ENCODE assay signal across 13 cellular contexts in genomic region chr22:45895436-45896152, GRCh38.
DNase-seq lines count a peak whose midpoint lies in the region; ATAC-seq, FAIRE-seq and TF ChIP-seq lines count a peak whose summit lies in the region.
"Had no signal": no experiment of that assay in that cellular context is flagged by ENCODE, and none has a peak within 500 bp of the region (broad histone marks: within the 10 kb centered on the region; RNA-seq: fewer than 3 reads in every experiment).

No MANE protein-coding gene starts in this region.

- peaks cover 10% of the 10 kb centered on the region for H3K27me3 Mint-ChIP-seq in H9 (ENCODE audit: low read depth)

- H3K27ac Mint-ChIP-seq in H9, result peak overlapping the region in 1 of 3 experiments; percentile 52; a peak in 1 of 7 replicates
- H3K27ac Mint-ChIP-seq: CD8-positive, alpha-beta memory T cell had no signal

- H3K4me3 ChIP-seq in H1 (ENCODE audit: extremely low read depth in 1 of 4, insufficient read depth in 2 of 4, low read depth in 3 of 4, low read length in 4 of 4) (no peak overlapping the region), kidney (ENCODE audit: low read length in 2 of 2) (no peak overlapping the region), psoas muscle (no peak overlapping the region), uterus (no peak overlapping the region)

- CTCF ChIA-PET in H1 (lab: Charles Lee; ENCODE audit: partially characterized antibody), result interaction anchor here (0.7 to 6.6 kb wide), 10 partner anchors 11 to 250 kb away, joined by 3 to 39 read pairs (median 4); no protein-coding TSS in a partner anchor

- H3K9me3 Mint-ChIP-seq in H9, result no peaks in the 10 kb centered on the region
- H3K9me3 Mint-ChIP-seq: CD8-positive, alpha-beta memory T cell had no signal

- H4K5ac ChIP-seq in H9 (ENCODE audit: insufficient read length, low read depth, low read length), result no peak overlapping the region
- H4K5ac ChIP-seq in H1 (ENCODE audit: insufficient read length, low read depth, low read length), result no peak overlapping the region

- no peak overlapping the region for H3K9ac ChIP-seq in H9 (ENCODE audit: extremely low read depth, insufficient read length, low read length)
- H3K9ac ChIP-seq in H1 (replicated peaks in 1 of 4; ENCODE audit: extremely low read depth in 1 of 4, low read depth in 3 of 4, low read length in 3 of 4), result no peak overlapping the region; a peak in 1 of 7 replicates
- no peak overlapping the region for H3K9ac ChIP-seq in kidney (ENCODE audit: low read length in 2 of 2)

- intact Hi-C loops in kidney (cut with DNase I) (no loop called here), psoas muscle (cut with DNase I) (no loop called here), uterus (cut with DNase I; ENCODE audit: low total_unique reads) (no loop called here)

- H3K27ac ChIP-seq in H9 (ENCODE audit: insufficient read length, low read depth, low read length), result no peak overlapping the region
- H3K27ac ChIP-seq in H1 (ENCODE audit: low read depth, low read length), result no peak overlapping the region
- H3K27ac ChIP-seq in kidney (ENCODE audit: low read depth in 2 of 2, low read length in 2 of 2), result no peak overlapping the region
- H3K27ac ChIP-seq in psoas muscle, result no peak overlapping the region
- no peak overlapping the region for H3K27ac ChIP-seq in uterus

- DNase-seq in H9 (no peak), H1 (ENCODE audit: low read depth in 1 of 2, low spot score in 2 of 2) (no peak), kidney (peak; percentile 63), psoas muscle (peak; percentile 4 to 38), GM10266 (ENCODE audit: extremely low spot score) (no peak), uterus (no peak)
- DNase-seq in activated CD4-positive, alpha-beta T cell treated with anti-CD3 and anti-CD28 coated beads for 48 hours, result no peak
- DNase-seq: ACHN, MV-4-11, NCI-H1417 treated with DMSO at 0.1 percent for 48 hours, NCI-H2029, NCI-H2171 treated with DMSO at 0.1 percent for 48 hours had no signal

- no peak for ATAC-seq in psoas muscle

- H3K14ac ChIP-seq in H9 (ENCODE audit: insufficient read depth, low read length), result peak overlapping the region; percentile 54
- no peak overlapping the region for H3K14ac ChIP-seq in H1 (ENCODE audit: insufficient read length)

- H2AFZ ChIP-seq in H9 (ENCODE audit: low read length) (no peak overlapping the region), H1 (ENCODE audit: low read length) (no peak overlapping the region)

- H4K20me1 ChIP-seq in H9 (ENCODE audit: control insufficient read depth, insufficient read depth, insufficient read length) (peaks cover 4% of the 10 kb centered on the region), H1 (replicated peaks in 1 of 2; ENCODE audit: control insufficient read depth in 1 of 2, insufficient read depth in 2 of 2, low read length in 2 of 2) (peaks cover 0 to 2% of the 10 kb centered on the region in 2 experiments)

- no peak overlapping the region for H3K56ac ChIP-seq in H9 (ENCODE audit: insufficient read length, low read depth, low read length)
- H3K56ac ChIP-seq in H1 (replicated peaks; ENCODE audit: insufficient read length, low read depth, low read length), result peak overlapping the region; percentile 1

- H3K18ac ChIP-seq in H9 (ENCODE audit: insufficient read length, low read depth, low read length) (peak overlapping the region; percentile 22), H1 (ENCODE audit: extremely low read depth, low read length) (peak overlapping the region; percentile 68; the same call in 1 of the 2 replicates)

- TF ChIP-seq RAD21 in H1 (IDR thresholded peaks at IDR 0.05 in 1 of 2, conservative IDR thresholded peaks at IDR 0.05 in 1 of 2; ENCODE audit: low read depth in 2 of 2, low read length in 2 of 2), result no peak

- no peaks in the 10 kb centered on the region for H3K36me3 Mint-ChIP-seq in H9 (ENCODE audit: insufficient read depth in 1 of 3, low read depth in 3 of 3)
- H3K36me3 Mint-ChIP-seq: CD8-positive, alpha-beta memory T cell had no signal

- POLR2A ChIA-PET in H1 (lab: Charles Lee; ENCODE audit: partially characterized antibody), result interaction anchor here (1.0 to 2.0 kb wide), 2 partner anchors 10 to 64 kb away, joined by 3 to 5 read pairs; no protein-coding TSS in a partner anchor

- H2BK20ac ChIP-seq in H9 (ENCODE audit: low read depth, low read length, poor library complexity, severe bottlenecking) (no peak overlapping the region), H1 (ENCODE audit: low read length) (peak overlapping the region; percentile 29)

- H3K4ac ChIP-seq in H9 (ENCODE audit: low read depth, low read length), result no peak overlapping the region
- H3K4ac ChIP-seq in H1 (replicated peaks; ENCODE audit: insufficient read length, low read depth, low read length), result peak overlapping the region; percentile 75

- H3K4me2 ChIP-seq in H9 (ENCODE audit: insufficient read depth, insufficient read length, low read length) (no peak overlapping the region), H1 (ENCODE audit: insufficient read depth in 1 of 2, low read depth in 2 of 2, low read length in 2 of 2) (0 out of 4 replicates have a peak overlapping the region, but pooled peaks of 1 of the 2 experiments have one; percentile 38)

- H4K8ac ChIP-seq in H9 (replicated peaks; ENCODE audit: insufficient read length, low read depth, low read length) (no peak overlapping the region), H1 (ENCODE audit: extremely low read depth, insufficient read depth, low read length) (no peak overlapping the region; the same call in 1 of the 2 replicates)

- TF ChIP-seq POLR2A in H1 (IDR thresholded peaks at IDR 0.05; ENCODE audit: control extremely low read depth in 1 of 2, low read depth in 2 of 2, low read length in 2 of 2) (no peak), uterus (IDR thresholded peaks at IDR 0.05) (no peak)

- H3K27me3 ChIP-seq in H9 (ENCODE audit: insufficient read depth, low read length) (no peaks in the 10 kb centered on the region), H1 (replicated peaks in 1 of 4; ENCODE audit: control insufficient read depth in 3 of 4, extremely low read depth in 1 of 4, insufficient read depth in 3 of 4, low read length in 3 of 4) (peaks cover 0 to 5% (median under 1%) of the 10 kb centered on the region in 4 experiments; a peak in 3 of 7 replicates), psoas muscle (ENCODE audit: insufficient read depth in 3 of 3, low read length in 2 of 3) (peaks cover 0 to 55% (median 10%) of the 10 kb centered on the region in 3 donors), uterus (peaks cover 0 to 12% of the 10 kb centered on the region in 2 donors)

- no peak overlapping the region for H2BK5ac ChIP-seq in H9 (ENCODE audit: insufficient read length, low read length)
- H2BK5ac ChIP-seq in H1 (ENCODE audit: low read depth, low read length), result peak overlapping the region; percentile 6; the same call in 1 of the 2 replicates

- no peaks in the 10 kb centered on the region for H3K79me1 ChIP-seq in H9 (ENCODE audit: insufficient read depth, low read depth, low read length, poor library complexity, severe bottlenecking)
- no peaks in the 10 kb centered on the region for H3K79me1 ChIP-seq in H1 (ENCODE audit: low read depth, low read length)

- H3T11ph ChIP-seq in H9 (ENCODE audit: low read length), result no peak overlapping the region

- H3K23me2 ChIP-seq in H9 (ENCODE audit: insufficient read length, low read depth, low read length, poor library complexity, severe bottlenecking), result no peaks in the 10 kb centered on the region
- no peaks in the 10 kb centered on the region; the same call in 1 of the 2 replicates for H3K23me2 ChIP-seq in H1 (ENCODE audit: low read depth, low read length)

- no peak overlapping the region for H2AK5ac ChIP-seq in H9 (ENCODE audit: insufficient read length, low read length)
- peak overlapping the region; percentile 45; the same call in 1 of the 2 replicates for H2AK5ac ChIP-seq in H1 (ENCODE audit: low read depth, low read length)

- no CpG with 5 or more reads among the region's 17 CpGs for WGBS in H9 (ENCODE audit: extremely low coverage, insufficient read length, low lambda C conversion rate)
- WGBS in H1 (ENCODE audit: extremely low coverage in 1 of 2, insufficient coverage in 1 of 2, insufficient read length in 1 of 2, insufficient replicate concordance in 2 of 2, low coverage in 1 of 2, low lambda C conversion rate in 2 of 2, missing lambda C conversion rate in 1 of 2), 2 experiments, result 94% methylated on average over 15 of the region's 17 CpGs; no CpG with 5 or more reads in 1 of the 2 experiments
- 87 to 89% (median 87%) methylated on average over 17 of the region's 17 CpGs for WGBS in psoas muscle, 3 donors

- TF ChIP-seq CTCF in H9 (conservative IDR thresholded peaks at IDR 0.05) (no peak), H1 (IDR thresholded peaks at IDR 0.05; ENCODE audit: control extremely low read depth in 1 of 3, insufficient read depth in 1 of 3, low read depth in 1 of 3, low read length in 3 of 3) (no peak), kidney (IDR thresholded peaks at IDR 0.05; ENCODE audit: borderline replicate concordance, extremely low read depth, insufficient read depth) (no peak), psoas muscle (IDR thresholded peaks at IDR 0.05) (no peak), GM10266 (IDR thresholded peaks at IDR 0.05; ENCODE audit: control insufficient read depth, insufficient read depth, low read depth, missing control alignments) (no peak), uterus (IDR thresholded peaks at IDR 0.05) (no peak)

- H2BK12ac ChIP-seq in H9 (ENCODE audit: insufficient read length, low read depth, low read length) (no peak overlapping the region), H1 (ENCODE audit: low read depth, low read length) (peak overlapping the region; percentile 53; the same call in 1 of the 2 replicates)

- H3K23ac ChIP-seq in H9 (ENCODE audit: insufficient read length, low read depth, low read length) (no peak overlapping the region), H1 (ENCODE audit: insufficient read length) (no peak overlapping the region)

- H2BK120ac ChIP-seq in H9 (ENCODE audit: low read depth, low read length, poor library complexity, severe bottlenecking), result no peak overlapping the region
- H2BK120ac ChIP-seq in H1 (replicated peaks; ENCODE audit: low read depth, low read length), result peak overlapping the region; percentile 18

- H3K4me1 ChIP-seq in H9 (ENCODE audit: insufficient read depth, low read length) (no peaks in the 10 kb centered on the region; the same call in 1 of the 2 replicates), H1 (replicated peaks in 1 of 4; ENCODE audit: control insufficient read depth in 3 of 4, insufficient read depth in 4 of 4, low read length in 3 of 4) (peaks cover 0 to 20% (median 13%) of the 10 kb centered on the region in 4 experiments; a peak in 6 of 7 replicates), kidney (ENCODE audit: control insufficient read depth in 1 of 2, insufficient read depth in 1 of 2, low read depth in 1 of 2, low read length in 2 of 2) (no peaks in the 10 kb centered on the region), psoas muscle (no peaks in the 10 kb centered on the region), uterus (no peaks in the 10 kb centered on the region)

- peaks cover 11 to 20% of the 10 kb centered on the region in 2 experiments for H3K4me1 Mint-ChIP-seq in H9
- H3K4me1 Mint-ChIP-seq: CD8-positive, alpha-beta memory T cell had no signal

- no peak overlapping the region for H3K4me3 Mint-ChIP-seq in H9
- H3K4me3 Mint-ChIP-seq: CD8-positive, alpha-beta memory T cell had no signal

- H3K9me3 ChIP-seq in H9 (ENCODE audit: control insufficient read depth, low read depth, low read length), result no peaks in the 10 kb centered on the region
- no peaks in the 10 kb centered on the region for H3K9me3 ChIP-seq in H1 (ENCODE audit: insufficient read depth in 2 of 2, low read depth in 1 of 2, low read length in 1 of 2)
- H3K9me3 ChIP-seq in kidney (ENCODE audit: control insufficient read depth in 1 of 2, low read length in 2 of 2), result no peaks in the 10 kb centered on the region
- H3K9me3 ChIP-seq in psoas muscle, result no peaks in the 10 kb centered on the region
- H3K9me3 ChIP-seq in uterus, result no peaks in the 10 kb centered on the region

- no peak for TF ChIP-seq EP300 in H1 (IDR thresholded peaks at IDR 0.05; ENCODE audit: borderline replicate concordance in 1 of 2, low read depth in 2 of 2, low read length in 2 of 2)

- H4K91ac ChIP-seq in H9 (ENCODE audit: insufficient read length, low read depth, low read length) (no peak overlapping the region), H1 (replicated peaks; ENCODE audit: insufficient read length, low read length) (peak overlapping the region; percentile 96)

- H3K79me2 ChIP-seq in H9 (ENCODE audit: insufficient read depth, low read length), result no peaks in the 10 kb centered on the region
- no peaks in the 10 kb centered on the region for H3K79me2 ChIP-seq in H1 (ENCODE audit: control insufficient read depth in 1 of 2, insufficient read depth in 2 of 2, low read length in 2 of 2)

- FAIRE-seq in H1 (lab: Jason Lieb, UNC), result no peak
- no peak for FAIRE-seq in kidney (lab: Jason Lieb, UNC)

- H2BK15ac ChIP-seq in H9 (ENCODE audit: low read depth, low read length) (no peak overlapping the region), H1 (ENCODE audit: low read length) (peak overlapping the region; percentile 36; the same call in 1 of the 2 replicates)

- no peaks in the 10 kb centered on the region for H3K36me3 ChIP-seq in H1 (ENCODE audit: control insufficient read depth in 2 of 4, insufficient read depth in 4 of 4, low read length in 3 of 4)
- H3K36me3 ChIP-seq in kidney (ENCODE audit: control insufficient read depth in 1 of 2, insufficient read depth in 2 of 2, low read length in 2 of 2), result no peaks in the 10 kb centered on the region
- H3K36me3 ChIP-seq in psoas muscle (ENCODE audit: insufficient read depth in 1 of 2, low read depth in 1 of 2), result no peaks in the 10 kb centered on the region
- no peaks in the 10 kb centered on the region for H3K36me3 ChIP-seq in uterus

Comparison
In these comparisons a context has a peak if more than half of its experiments do, and no peak if none do; other contexts are left out.
1. DNase-seq: peak in kidney (single experiment) and psoas muscle (2 of 2); none in H9 (single experiment), H1 (0 of 2), GM10266 (single experiment), uterus (0 of 2) and activated CD4-positive, alpha-beta T cell treated with anti-CD3 and anti-CD28 coated beads for 48 hours (single experiment).